8 cellular contexts compared by ENCODE assay signal in the genomic region with DNA sequence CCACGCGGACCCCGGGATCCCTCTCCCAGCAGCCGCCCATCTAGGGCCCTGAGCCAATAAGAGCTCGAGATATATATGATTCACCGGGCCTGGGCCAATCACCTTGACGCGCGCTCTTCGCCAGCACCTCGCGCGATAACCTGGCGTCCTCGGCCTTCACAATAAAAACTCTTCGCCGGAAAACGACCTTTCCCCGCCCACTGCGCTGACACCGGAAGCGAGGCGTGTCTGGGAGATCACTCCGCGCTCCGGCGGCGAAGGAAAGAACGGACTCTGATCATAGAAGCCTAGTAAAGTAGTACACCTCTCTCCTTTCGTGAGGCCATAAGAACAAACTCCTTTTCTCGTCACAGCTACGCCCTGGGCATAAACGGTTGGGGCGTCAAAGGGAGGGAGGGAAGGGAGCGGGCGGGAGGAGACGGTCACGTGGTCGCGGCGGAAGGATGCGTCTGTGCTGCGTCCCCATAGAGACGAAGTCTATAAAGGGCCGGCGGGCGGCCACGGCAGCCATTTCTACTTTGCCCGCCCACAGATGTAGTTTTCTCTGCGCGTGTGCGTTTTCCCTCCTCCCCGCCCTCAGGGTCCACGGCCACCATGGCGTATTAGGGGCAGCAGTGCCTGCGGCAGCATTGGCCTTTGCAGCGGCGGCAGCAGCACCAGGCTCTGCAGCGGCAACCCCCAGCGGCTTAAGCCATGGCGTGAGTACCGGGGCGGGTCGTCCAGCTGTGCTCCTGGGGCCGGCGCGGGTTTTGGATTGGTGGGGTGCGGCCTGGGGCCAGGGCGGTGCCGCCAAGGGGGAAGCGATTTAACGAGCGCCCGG. TPM values are rescaled to one million over a fixed set of nuclear protein-coding genes. Genes with fewer than 3 reads are reported as not detected.
A peak's percentile ranks its signal among the peaks of the same experiment; 100 is the strongest.
DNase-seq lines count a peak whose midpoint lies in the region; ATAC-seq and TF ChIP-seq lines count a peak whose summit lies in the region.

TSS of gene ATF4 (plus strand) at position 509 of the 820 bp plus-strand sequence. CDS start 884 bp downstream, outside the sequence.

- H3K4me1 Mint-ChIP-seq in WTC11 = peaks cover 38% of the 10 kb centered on the region

- peak within 1 kb of the TSS; percentile 98 for H3K4me2 ChIP-seq in smooth muscle cell

- peak within 1 kb of the TSS; percentile 95 for H3K4me3 Mint-ChIP-seq in WTC11

- TF ChIP-seq CTCF in AG04450 (IDR thresholded peaks at IDR 0.05; ENCODE audit: low read depth, low read length) (no peak), WTC11 (IDR thresholded peaks at IDR 0.05) (no peak), cardiac fibroblast (IDR thresholded peaks at IDR 0.05; ENCODE audit: low read depth, low read length) (no peak), smooth muscle cell (IDR thresholded peaks at IDR 0.05; ENCODE audit: borderline replicate concordance, insufficient read depth, poor library complexity, severe bottlenecking) (no peak)

- CTCF ChIA-PET in AG04450 (lab: Charles Lee) (interaction anchor here (0.5 to 1.0 kb wide), 4 partner anchors 9 to 354 kb away, joined by 3 to 10 read pairs (median 4); no protein-coding TSS in a partner anchor), WTC11 (lab: Charles Lee) (interaction anchor here (0.6 to 1.0 kb wide), 21 partner anchors 9 to 413 kb away, joined by 3 to 36 read pairs (median 4); partner anchors contain the start of genes MIEF1, RPL3 and TAB1)

- H3K4me1 ChIP-seq in smooth muscle cell (ENCODE audit: low read depth) = peaks cover 22% of the 10 kb centered on the region

- H3K4me3 ChIP-seq in AG04450 (ENCODE audit: low read depth, low read length) (peak within 1 kb of the TSS; percentile 87), cardiac fibroblast (replicated peaks in 1 of 2; ENCODE audit: low read depth in 2 of 2, low read length in 2 of 2) (peak within 1 kb of the TSS; percentile 95), smooth muscle cell (peak within 1 kb of the TSS; percentile 95)

- H3K36me3 Mint-ChIP-seq in WTC11 = peaks cover 62% of the 10 kb centered on the region

- no peaks in the 10 kb centered on the region for H3K36me3 ChIP-seq in smooth muscle cell (ENCODE audit: low read depth)

- H3K27ac ChIP-seq in AG04450 (ENCODE audit: low read depth, low read length) = peak within 1 kb of the TSS; percentile 99
- H3K27ac ChIP-seq in smooth muscle cell (ENCODE audit: low read depth) = peak within 1 kb of the TSS; percentile 99

- H3K79me2 ChIP-seq in smooth muscle cell (ENCODE audit: low read depth) = peaks cover 34% of the 10 kb centered on the region

- no peaks in the 10 kb centered on the region for H3K9me3 Mint-ChIP-seq in WTC11

- H3K27ac Mint-ChIP-seq in WTC11 = peak within 1 kb of the TSS; percentile 100

- peak within 1 kb of the TSS; percentile 99 for H3K9ac ChIP-seq in smooth muscle cell (ENCODE audit: low read depth)

- H4K20me1 ChIP-seq in smooth muscle cell (ENCODE audit: low read depth) = peaks cover 50% of the 10 kb centered on the region

- WGBS in smooth muscle cell (ENCODE audit: low lambda C conversion rate) = 1% methylated on average over 69 of the region's 74 CpGs

- H2AFZ ChIP-seq in smooth muscle cell (ENCODE audit: low read depth) = peak within 1 kb of the TSS; percentile 96

- H3K27me3 Mint-ChIP-seq in WTC11 (ENCODE audit: low read depth) = peaks cover 32% of the 10 kb centered on the region

- H3F3A ChIP-seq in smooth muscle cell (ENCODE audit: low read depth) = peaks cover 34% of the 10 kb centered on the region

- peak; percentile 78 for ATAC-seq in GM18909 (IDR thresholded peaks at IDR 0.05; ENCODE audit: poor library complexity, unreplicated experiment)
- peak; percentile 83 for ATAC-seq in HG03175 (IDR thresholded peaks at IDR 0.05; ENCODE audit: unreplicated experiment)
- peak; percentile 89 for ATAC-seq in WTC11

- peaks cover 4% of the 10 kb centered on the region; the same call in 1 of the 2 replicates for H3K9me3 ChIP-seq in AG04450 (ENCODE audit: control insufficient read depth, insufficient read depth, low read length)
- H3K9me3 ChIP-seq in smooth muscle cell (replicated peaks; ENCODE audit: low read depth) = no peaks in the 10 kb centered on the region

- POLR2A ChIA-PET in AG04450 (lab: Yijun Ruan, JAX) = interaction anchor here (0.5 to 2.3 kb wide), 25 partner anchors 10 to 674 kb away, joined by 3 to 45 read pairs (median 4); partner anchors contain the start of genes MIEF1, RPL3, RPS19BP1 and SYNGR1
- POLR2A ChIA-PET in WTC11 (lab: Charles Lee) = interaction anchor here (0.5 to 1.7 kb wide), 25 partner anchors 9 to 1887 kb away, joined by 3 to 16 read pairs (median 3); partner anchors contain the start of genes MIEF1, RPL3, RPS19BP1 and TAB1

- peak; percentile 99 for DNase-seq in AG04450 (ENCODE audit: low read depth, low spot score)
- peak; percentile 90 for DNase-seq in NCI-H226
- peak; percentile 97 for DNase-seq in WTC11 (ENCODE audit: low spot score)
- peak; percentile 100 for DNase-seq in cardiac fibroblast (ENCODE audit: low read depth in 2 of 2)
- peak; percentile 98 for DNase-seq in iPS-NIHi7 (ENCODE audit: extremely low spot score)
- DNase-seq in smooth muscle cell (lab: John Stamatoyannopoulos, UW; ENCODE audit: unreplicated experiment) = peak; percentile 99

- H3K27me3 ChIP-seq in AG04450 (ENCODE audit: control insufficient read depth, insufficient read depth, low read length) = no peaks in the 10 kb centered on the region
- H3K27me3 ChIP-seq in smooth muscle cell (ENCODE audit: low read depth) = no peaks in the 10 kb centered on the region

TF ChIP-seq in WTC11, 78 proteins besides CTCF, POLR2A, EP300 and RAD21 (continues in another document):
- TF ChIP-seq, protein P1, sequence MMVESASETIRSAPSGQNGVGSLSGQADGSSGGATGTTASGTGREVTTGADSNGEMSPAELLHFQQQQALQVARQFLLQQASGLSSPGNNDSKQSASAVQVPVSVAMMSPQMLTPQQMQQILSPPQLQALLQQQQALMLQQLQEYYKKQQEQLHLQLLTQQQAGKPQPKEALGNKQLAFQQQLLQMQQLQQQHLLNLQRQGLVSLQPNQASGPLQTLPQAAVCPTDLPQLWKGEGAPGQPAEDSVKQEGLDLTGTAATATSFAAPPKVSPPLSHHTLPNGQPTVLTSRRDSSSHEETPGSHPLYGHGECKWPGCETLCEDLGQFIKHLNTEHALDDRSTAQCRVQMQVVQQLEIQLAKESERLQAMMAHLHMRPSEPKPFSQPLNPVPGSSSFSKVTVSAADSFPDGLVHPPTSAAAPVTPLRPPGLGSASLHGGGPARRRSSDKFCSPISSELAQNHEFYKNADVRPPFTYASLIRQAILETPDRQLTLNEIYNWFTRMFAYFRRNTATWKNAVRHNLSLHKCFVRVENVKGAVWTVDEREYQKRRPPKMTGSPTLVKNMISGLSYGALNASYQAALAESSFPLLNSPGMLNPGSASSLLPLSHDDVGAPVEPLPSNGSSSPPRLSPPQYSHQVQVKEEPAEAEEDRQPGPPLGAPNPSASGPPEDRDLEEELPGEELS (CRISPR knock-in tag; IDR thresholded peaks at IDR 0.05) = peak; percentile 47; the same call in 1 of the 2 replicates
- peak; percentile 78; the same call in 1 of the 2 replicates for TF ChIP-seq CREB1 (CRISPR knock-in tag; IDR thresholded peaks at IDR 0.05)
- peak; percentile 94 for TF ChIP-seq SP1 (CRISPR knock-in tag; conservative IDR thresholded peaks at IDR 0.05)
- peak; percentile 80; the same call in 1 of the 2 replicates for TF ChIP-seq SMAD4 (CRISPR knock-in tag; IDR thresholded peaks at IDR 0.05)
- no peak for TF ChIP-seq CBFB (CRISPR knock-in tag; IDR thresholded peaks at IDR 0.05; ENCODE audit: low read depth)
- TF ChIP-seq ELF4 (CRISPR knock-in tag; IDR thresholded peaks at IDR 0.05; ENCODE audit: low read depth) = 0 out of 2 replicates have a peak, but pooled peaks have one; percentile 44
- no peak; the same call in 1 of the 2 replicates for TF ChIP-seq RELA (CRISPR knock-in tag; IDR thresholded peaks at IDR 0.05; ENCODE audit: borderline replicate concordance)
- TF ChIP-seq, protein P2, sequence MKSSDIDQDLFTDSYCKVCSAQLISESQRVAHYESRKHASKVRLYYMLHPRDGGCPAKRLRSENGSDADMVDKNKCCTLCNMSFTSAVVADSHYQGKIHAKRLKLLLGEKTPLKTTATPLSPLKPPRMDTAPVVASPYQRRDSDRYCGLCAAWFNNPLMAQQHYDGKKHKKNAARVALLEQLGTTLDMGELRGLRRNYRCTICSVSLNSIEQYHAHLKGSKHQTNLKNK (CRISPR knock-in tag; IDR thresholded peaks at IDR 0.05) = peak; percentile 80
- TF ChIP-seq MXD4 (CRISPR knock-in tag; IDR thresholded peaks at IDR 0.05; ENCODE audit: borderline replicate concordance) = no peak
- no peak; the same call in 1 of the 2 replicates for TF ChIP-seq RORB (CRISPR knock-in tag; IDR thresholded peaks at IDR 0.05)
- no peak for TF ChIP-seq ZSCAN18 (CRISPR knock-in tag; IDR thresholded peaks at IDR 0.05)
- TF ChIP-seq TP53 (CRISPR knock-in tag; IDR thresholded peaks at IDR 0.05) = peak; percentile 78

RNA-seq across cellular contexts. Expression of gene ATF4, which starts in this region (rescaled TPM):
- polyA plus RNA-seq in AG04450 (2011; rRNA removed) (844 and 936 TPM in 2 replicates), smooth muscle cell (288 and 339 TPM in 2 replicates)
- 241 and 243 TPM in 2 replicates for polyA minus RNA-seq in AG04450 (2011; rRNA and poly(A)+ RNA removed)
- total RNA-seq in WTC11 (2021) (361 to 460 TPM (median 371 TPM) in 3 replicates), smooth muscle cell (421 and 443 TPM in 2 replicates)

Comparison
In these comparisons a context has a peak if more than half of its experiments do, and no peak if none do; other contexts are left out.
1. Peak in every context shown above with its lines: DNase-seq, ATAC-seq, H3K4me3 ChIP-seq and H3K27ac ChIP-seq.